Comparison of ENCODE assay signal across 24 cellular contexts in genomic region chr13:98947925-98948324, GRCh38. TPM values are rescaled to one million over a fixed set of nuclear protein-coding genes. Genes with fewer than 3 reads are reported as not detected.
A peak's percentile ranks its signal among the peaks of the same experiment; 100 is the strongest.
DNase-seq lines count a peak whose midpoint lies in the region; ATAC-seq and TF ChIP-seq lines count a peak whose summit lies in the region.
"Had no signal": no experiment of that assay in that cellular context is flagged by ENCODE, and none has a peak within 500 bp of the region (broad histone marks: within the 10 kb centered on the region; RNA-seq: fewer than 3 reads in every experiment).

No MANE protein-coding gene starts in this region.

- no peaks in the 10 kb centered on the region for H3K9me3 Mint-ChIP-seq in HFFc6
- H3K9me3 Mint-ChIP-seq: activated CD4-positive, alpha-beta memory T cell treated with anti-CD3 and anti-CD28 coated beads, Interleukin-2, amount 10 ng/mL, durations not matched to agents 7 days and 5 days; CD4-positive, CD25-positive, alpha-beta regulatory T cell; T-helper 1 cell treated with Interleukin-12 subunit alpha and Interleukin-12 subunit beta and Interleukin-4 antibody, amounts not matched to agents 30 μg/mL and 1 μg/mL, for 36 hours had no signal

- peaks cover 4% of the 10 kb centered on the region for H3K27me3 Mint-ChIP-seq in HFFc6 (ENCODE audit: insufficient read depth)
- H3K27me3 Mint-ChIP-seq: activated CD4-positive, alpha-beta memory T cell treated with anti-CD3 and anti-CD28 coated beads, Interleukin-2, amount 10 ng/mL, durations not matched to agents 7 days and 5 days; CD4-positive, CD25-positive, alpha-beta regulatory T cell had no signal

- no peak for ATAC-seq in HG02870 (IDR thresholded peaks at IDR 0.05; ENCODE audit: unreplicated experiment)
- ATAC-seq: HepG2 had no signal

- intact Hi-C loops in adrenal gland (cut with DNase I): no loop called here

- DNase-seq in NCI-H82 (lab: John Stamatoyannopoulos, UW) (peak; percentile 19), NCI-H82 treated with DMSO at 0.1 percent for 48 hours (lab: John Stamatoyannopoulos, UW; ENCODE audit: unreplicated experiment) (no peak), HFFc6 (no peak), dermis blood vessel endothelial cell (peak; percentile 76), tibial nerve (ENCODE audit: low spot score in 2 of 2) (no peak), adrenal gland (no peak)
- DNase-seq: 8988T; activated CD4-positive, alpha-beta memory T cell treated with anti-CD3 and anti-CD28 coated beads, Interleukin-2, amount 10 ng/mL, durations not matched to agents 7 days and 5 days; activated CD4-positive, alpha-beta T cell treated with anti-CD3 and anti-CD28 coated beads for 1 hour; activated CD8-positive, alpha-beta memory T cell treated with anti-CD3 and anti-CD28 coated beads, Interleukin-2, amount 50 U/mL, for 48 hours; activated naive CD4-positive, alpha-beta T cell treated with anti-CD3 and anti-CD28 coated beads, Interleukin-2, amount 50 U/mL, for 16 hours; aorta; CD4-positive, CD25-positive, alpha-beta regulatory T cell; Kasumi-1; mammary epithelial cell; NCI-H146; Peyer's patch; stimulated activated naive CD4-positive, alpha-beta T cell had no signal

- no peaks in the 10 kb centered on the region for H3K36me3 Mint-ChIP-seq in HFFc6 (ENCODE audit: low read depth)

- no peak overlapping the region for H3K4me3 ChIP-seq in mesodermal cell (ENCODE audit: extremely low read depth, insufficient read depth, low read length, poor library complexity, severe bottlenecking)
- no peak overlapping the region for H3K4me3 ChIP-seq in tibial nerve
- no peak overlapping the region for H3K4me3 ChIP-seq in adrenal gland
- H3K4me3 ChIP-seq: cardiac muscle cell, Peyer's patch, thoracic aorta had no signal

- TF ChIP-seq EP300 in tibial nerve (IDR thresholded peaks at IDR 0.05): no peak

- H3K36me3 ChIP-seq in mesodermal cell (ENCODE audit: control insufficient read depth, insufficient read depth, low read length) (peaks cover 23% of the 10 kb centered on the region), tibial nerve (peaks cover 0 to 10% (median 0%) of the 10 kb centered on the region in 3 donors), adrenal gland (replicated peaks in 1 of 2) (no peaks in the 10 kb centered on the region)
- H3K36me3 ChIP-seq: cardiac muscle cell, Peyer's patch, thoracic aorta had no signal

- H3K27ac Mint-ChIP-seq in HFFc6: peak overlapping the region; percentile 30; the same call in 1 of the 2 replicates
- H3K27ac Mint-ChIP-seq: activated CD4-positive, alpha-beta memory T cell treated with anti-CD3 and anti-CD28 coated beads, Interleukin-2, amount 10 ng/mL, durations not matched to agents 7 days and 5 days; T-helper 1 cell treated with Interleukin-12 subunit alpha and Interleukin-12 subunit beta and Interleukin-4 antibody, amounts not matched to agents 30 μg/mL and 1 μg/mL, for 36 hours had no signal

- H3K9me3 ChIP-seq in mesodermal cell (ENCODE audit: control insufficient read depth, low read length): no peaks in the 10 kb centered on the region
- H3K9me3 ChIP-seq in tibial nerve: no peaks in the 10 kb centered on the region
- no peaks in the 10 kb centered on the region for H3K9me3 ChIP-seq in adrenal gland (replicated peaks in 1 of 3)
- H3K9me3 ChIP-seq: Peyer's patch, thoracic aorta had no signal

- no peak overlapping the region for H3K4me3 Mint-ChIP-seq in HFFc6
- H3K4me3 Mint-ChIP-seq: activated CD4-positive, alpha-beta memory T cell treated with anti-CD3 and anti-CD28 coated beads, Interleukin-2, amount 10 ng/mL, durations not matched to agents 7 days and 5 days; CD4-positive, CD25-positive, alpha-beta regulatory T cell; T-helper 1 cell treated with Interleukin-12 subunit alpha and Interleukin-12 subunit beta and Interleukin-4 antibody, amounts not matched to agents 30 μg/mL and 1 μg/mL, for 36 hours had no signal

- TF ChIP-seq CTCF in HFFc6 (IDR thresholded peaks at IDR 0.05): no peak
- no peak for TF ChIP-seq CTCF in tibial nerve (IDR thresholded peaks at IDR 0.05)
- TF ChIP-seq CTCF in adrenal gland (IDR thresholded peaks at IDR 0.05): no peak

- H3K4me1 ChIP-seq in mesodermal cell (ENCODE audit: control insufficient read depth, insufficient read depth, low read length, poor library complexity, severe bottlenecking) (peaks cover 28% of the 10 kb centered on the region), tibial nerve (peaks cover 0 to 39% (median 0%) of the 10 kb centered on the region in 4 donors), adrenal gland (replicated peaks in 1 of 2) (no peaks in the 10 kb centered on the region)
- H3K4me1 ChIP-seq: Peyer's patch had no signal

- WGBS in mesodermal cell (ENCODE audit: insufficient coverage in 2 of 2), 2 experiments: 64 to 67% methylated on average over 1 of the region's 1 CpG
- 18 to 22% methylated on average over 1 of the region's 1 CpG for WGBS in tibial nerve, 2 donors
- WGBS in adrenal gland, 4 donors: 29 to 46% (median 33%) methylated on average over 1 of the region's 1 CpG

- H3K27me3 ChIP-seq in tibial nerve: no peaks in the 10 kb centered on the region
- no peaks in the 10 kb centered on the region for H3K27me3 ChIP-seq in adrenal gland
- H3K27me3 ChIP-seq: cardiac muscle cell, Peyer's patch had no signal

- TF ChIP-seq POLR2A in tibial nerve (IDR thresholded peaks at IDR 0.05) (no peak), adrenal gland (IDR thresholded peaks at IDR 0.05) (no peak)

- peak overlapping the region; percentile 59 for H3K27ac ChIP-seq in mesodermal cell (ENCODE audit: low read depth, low read length, severe bottlenecking)
- H3K27ac ChIP-seq in tibial nerve: peak overlapping the region in 2 of 4 donors; percentile 17 to 18
- no peak overlapping the region for H3K27ac ChIP-seq in adrenal gland
- H3K27ac ChIP-seq: cardiac muscle cell, Peyer's patch, thoracic aorta had no signal

- peaks cover 7% of the 10 kb centered on the region; the same call in 1 of the 2 replicates for H3K4me1 Mint-ChIP-seq in HFFc6 (ENCODE audit: low read depth)

RNA-seq across cellular contexts. Expression of gene DOCK9, which starts 29.9 kb away (rescaled TPM):
- total RNA-seq in HFFc6 (2021; fragmentation: NEBNext Ultra II Directional; extraction: Animal tissue kit (Norgen Biotek cat#: 25700)): 10 to 100 TPM; 21.8 to 30.5 (median 25.5) TPM
- total RNA-seq in dermis blood vessel endothelial cell: 556 and 666 TPM in 2 replicates
- 64.4 TPM for polyA plus RNA-seq in mesodermal cell (2013, experiment 1 of 2)
- 63.4 TPM for polyA plus RNA-seq in mesodermal cell (2013, experiment 2 of 2)
- 100 to 1,000 TPM; 147 to 258 (median 243) TPM for total RNA-seq in tibial nerve
- total RNA-seq in adrenal gland: 10 to 100 TPM; 37.8 to 83.4 (median 55.5) TPM
- 10 to 100 TPM; 16.2 to 40.8 (median 21.2) TPM for polyA plus RNA-seq in adrenal gland

Comparison
In these comparisons a context has a peak if more than half of its experiments do, and no peak if none do; other contexts are left out.
1. DNase-seq: peak in NCI-H82 (single experiment) and dermis blood vessel endothelial cell (single experiment); none in NCI-H82 treated with DMSO at 0.1 percent for 48 hours (single experiment), HFFc6 (single experiment), tibial nerve (0 of 2) and adrenal gland (0 of 7).